In the genomic region with DNA sequence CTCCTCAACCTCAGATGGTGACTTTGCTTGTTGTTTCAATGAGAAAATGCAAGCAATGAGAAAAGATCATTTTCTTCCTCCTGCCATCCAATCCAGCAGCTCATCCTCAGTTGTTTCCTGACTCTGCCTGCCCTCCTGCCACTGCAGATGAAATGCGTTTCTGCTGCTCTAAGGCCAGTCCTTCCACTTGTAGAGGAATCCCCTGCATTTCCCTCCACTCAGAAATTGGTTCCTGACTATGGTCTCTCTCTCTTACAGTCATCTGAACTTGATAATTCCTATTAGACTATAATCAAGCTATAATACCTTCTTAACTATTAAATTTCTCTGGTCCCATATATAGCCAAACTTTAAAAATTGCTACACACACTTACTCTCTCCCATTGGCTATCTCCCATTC, we compare ENCODE assay signal across 24 cellular contexts. TPM values are rescaled to one million over a fixed set of nuclear protein-coding genes. Genes with fewer than 3 reads are reported as not detected.
"Had no signal": no experiment of that assay in that cellular context is flagged by ENCODE, and none has a peak within 500 bp of the region (broad histone marks: within the 10 kb centered on the region; RNA-seq: fewer than 3 reads in every experiment).

No MANE protein-coding gene starts in this region.

- FAIRE-seq: islet of Langerhans, keratinocyte had no signal

- ATAC-seq: esophagus mucosa; gastrocnemius medialis; heart right ventricle; left cardiac atrium; left lung; left ventricle myocardium superior; lower lobe of right lung; mucosa of descending colon; naive thymus-derived CD8-positive, alpha-beta T cell had no signal

- H3K27ac ChIP-seq: colonic mucosa, epithelial cell of prostate, esophagus squamous epithelium, gastrocnemius medialis, heart right ventricle, left lung, lower lobe of right lung had no signal

- H3K9me3 ChIP-seq: colonic mucosa, esophagus squamous epithelium, gastrocnemius medialis, heart right ventricle, left lung, lower lobe of right lung, mucosa of descending colon had no signal

- H3K4me1 ChIP-seq: colonic mucosa, esophagus squamous epithelium, gastrocnemius medialis, heart right ventricle, left lung, lower lobe of right lung had no signal

- H3K36me3 ChIP-seq: colonic mucosa, esophagus squamous epithelium, gastrocnemius medialis, heart right ventricle, left lung, lower lobe of right lung had no signal

- H3K27me3 ChIP-seq: colonic mucosa, esophagus squamous epithelium, gastrocnemius medialis, left lung had no signal

- DNase-seq: colonic mucosa; cortex of kidney; effector CD8-positive, alpha-beta T cell; erythroblast; esophagus squamous epithelium; foreskin melanocyte; gastrocnemius medialis; glutamatergic neuron; head of caudate nucleus; heart right ventricle; hippocampal formation; left cardiac atrium; left lung; left ventricle myocardium superior; lower lobe of right lung; mesenchymal stem cell; mucosa of descending colon; naive B cell; naive thymus-derived CD8-positive, alpha-beta T cell had no signal

- H3K4me3 ChIP-seq: colonic mucosa, esophagus squamous epithelium, gastrocnemius medialis, heart right ventricle, left lung, lower lobe of right lung, mucosa of descending colon had no signal

RNA-seq across cellular contexts. Expression of gene ITGA8, which starts 14.4 kb away (rescaled TPM):
- total RNA-seq: myocyte; naive thymus-derived CD8-positive, alpha-beta T cell had no signal
- polyA plus RNA-seq: keratinocyte; naive thymus-derived CD8-positive, alpha-beta T cell had no signal
